ENCODE assay signal across 8 cellular contexts in the genomic region with DNA sequence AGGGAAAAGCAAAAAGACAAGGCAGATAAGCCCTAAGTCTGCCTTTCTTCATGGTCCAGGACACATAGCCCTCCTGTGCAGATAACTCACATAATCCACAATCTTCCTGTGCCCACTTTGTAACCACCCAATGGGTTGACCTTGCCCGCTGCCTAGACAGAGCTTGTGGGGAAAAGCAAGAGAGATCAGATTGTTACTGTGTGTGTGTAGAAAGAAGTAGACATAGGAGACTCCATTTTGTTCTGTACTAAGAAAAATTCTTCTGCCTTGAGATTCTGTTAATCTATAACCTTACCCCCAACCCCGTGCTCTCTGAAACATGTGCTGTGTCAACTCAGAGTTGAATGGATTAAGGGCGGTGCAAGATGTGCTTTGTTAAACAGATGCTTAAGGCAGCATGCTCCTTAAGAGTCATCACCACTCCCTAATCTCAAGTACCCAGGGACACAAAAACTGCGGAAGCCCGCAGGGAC. TPM values are rescaled to one million over a fixed set of nuclear protein-coding genes. Genes with fewer than 3 reads are reported as not detected.
DNase-seq lines count a peak whose midpoint lies in the region; ATAC-seq, FAIRE-seq and TF ChIP-seq lines count a peak whose summit lies in the region.
"Not testable (repeated sequence)": the region's sequence is repeated elsewhere in the genome, so short reads cannot be mapped to it uniquely, and the experiment has no call there.
"Had no signal": no experiment of that assay in that cellular context is flagged by ENCODE, and none has a peak within 500 bp of the region (broad histone marks: within the 10 kb centered on the region; RNA-seq: fewer than 3 reads in every experiment).

No MANE protein-coding gene starts in this region.

- H3K18ac ChIP-seq in IMR-90 (ENCODE audit: low read depth, low read length) (peak overlapping the region; percentile 86), H1 (ENCODE audit: extremely low read depth, low read length) (peak overlapping the region; percentile 88; the same call in 1 of the 2 replicates)
- not testable (repeated sequence) for H3K18ac ChIP-seq in trophoblast cell (ENCODE audit: low read length)

- peak overlapping the region; percentile 64 for H2AK5ac ChIP-seq in IMR-90 (ENCODE audit: low read depth, low read length)
- peak overlapping the region; percentile 11; the same call in 1 of the 2 replicates for H2AK5ac ChIP-seq in H1 (ENCODE audit: low read depth, low read length)
- not testable (repeated sequence) for H2AK5ac ChIP-seq in trophoblast cell (ENCODE audit: low read length)

- H3K23ac ChIP-seq in IMR-90 (ENCODE audit: low read depth, low read length): peak overlapping the region; percentile 68
- not testable (repeated sequence) for H3K23ac ChIP-seq in H1 (ENCODE audit: insufficient read length); trophoblast cell (ENCODE audit: low read length)

- not testable (repeated sequence) for TF ChIP-seq CTCF in IMR-90 (conservative IDR thresholded peaks at IDR 0.05; ENCODE audit: low read depth, low read length); H1 (IDR thresholded peaks at IDR 0.05; ENCODE audit: control extremely low read depth in 1 of 3, insufficient read depth in 1 of 3, low read depth in 1 of 3, low read length in 3 of 3)

- TF ChIP-seq RAD21 in IMR-90 (IDR thresholded peaks at IDR 0.05; ENCODE audit: low read length); H1 (IDR thresholded peaks at IDR 0.05 in 1 of 2, conservative IDR thresholded peaks at IDR 0.05 in 1 of 2; ENCODE audit: low read depth in 2 of 2, low read length in 2 of 2): not testable (repeated sequence)

- peak overlapping the region; percentile 79 for H3K27ac ChIP-seq in IMR-90 (ENCODE audit: insufficient read depth, low read length)
- H3K27ac ChIP-seq in H1 (ENCODE audit: low read depth, low read length): peak overlapping the region; percentile 81
- peak overlapping the region; percentile 20 for H3K27ac ChIP-seq in trophoblast cell (ENCODE audit: low read depth, low read length)

- peak overlapping the region; percentile 35 for H3K9ac ChIP-seq in ES-I3 (ENCODE audit: low read depth, low read length)
- 0 out of 2 replicates have a peak overlapping the region, but pooled peaks have one; percentile 16 for H3K9ac ChIP-seq in IMR-90 (ENCODE audit: low read depth, low read length)
- peak overlapping the region; percentile 46 for H3K9ac ChIP-seq in adipocyte (ENCODE audit: low read length)
- peak overlapping the region in 2 of 4 experiments; percentile 54 to 61; a peak in 5 of 7 replicates for H3K9ac ChIP-seq in H1 (replicated peaks in 1 of 4; ENCODE audit: extremely low read depth in 1 of 4, low read depth in 3 of 4, low read length in 3 of 4)
- H3K9ac ChIP-seq in iPS-15b (ENCODE audit: low read depth, low read length): peak overlapping the region; percentile 85
- H3K9ac ChIP-seq in trophoblast cell (ENCODE audit: low read length): not testable (repeated sequence)

- not testable (repeated sequence) for H3K79me2 ChIP-seq in H1 (ENCODE audit: control insufficient read depth in 1 of 2, insufficient read depth in 2 of 2, low read length in 2 of 2); trophoblast cell (ENCODE audit: control insufficient read depth, insufficient read depth, low read length, poor library complexity)

- H2BK120ac ChIP-seq in IMR-90 (ENCODE audit: low read depth, low read length): peak overlapping the region; percentile 96
- H2BK120ac ChIP-seq in H1 (replicated peaks; ENCODE audit: low read depth, low read length): peak overlapping the region; percentile 88
- not testable (repeated sequence) for H2BK120ac ChIP-seq in trophoblast cell (ENCODE audit: insufficient read depth, low read length, poor library complexity)

- FAIRE-seq in H1 (lab: Jason Lieb, UNC): not testable (repeated sequence)

- in situ Hi-C loops in IMR-90 (cut with MboI; ENCODE audit: low sequenced_read_pairs): not testable (repeated sequence)

- not testable (repeated sequence) for H3K36me3 ChIP-seq in ES-I3 (ENCODE audit: insufficient read depth, low read length); IMR-90 (ENCODE audit: control insufficient read depth, insufficient read depth, low read length); adipocyte (ENCODE audit: control insufficient read depth, insufficient read depth, low read length, severe bottlenecking); H1 (ENCODE audit: control insufficient read depth in 2 of 4, insufficient read depth in 4 of 4, low read length in 3 of 4); iPS-15b (ENCODE audit: control insufficient read depth, insufficient read depth, low read length); trophoblast cell (ENCODE audit: control insufficient read depth in 1 of 2, insufficient read depth in 2 of 2, low read length in 2 of 2)

- dilution Hi-C loops in IMR-90 (cut with HindIII; ENCODE audit: low sequenced_read_pairs, unreplicated experiment): not testable (repeated sequence)

- TF ChIP-seq POLR2A in IMR-90 (IDR thresholded peaks at IDR 0.05; ENCODE audit: low read depth, low read length); H1 (IDR thresholded peaks at IDR 0.05; ENCODE audit: control extremely low read depth in 1 of 2, low read depth in 2 of 2, low read length in 2 of 2): not testable (repeated sequence)

- peak overlapping the region; percentile 75 for H3K14ac ChIP-seq in IMR-90 (replicated peaks; ENCODE audit: low read depth, low read length)
- not testable (repeated sequence) for H3K14ac ChIP-seq in H1 (ENCODE audit: insufficient read length); trophoblast cell (ENCODE audit: low read length)

- peak overlapping the region; percentile 85 for H2BK5ac ChIP-seq in IMR-90 (ENCODE audit: low read depth, low read length, poor library complexity, severe bottlenecking)
- peak overlapping the region; percentile 62; the same call in 1 of the 2 replicates for H2BK5ac ChIP-seq in H1 (ENCODE audit: low read depth, low read length)
- H2BK5ac ChIP-seq in trophoblast cell (ENCODE audit: low read depth, low read length, poor library complexity): not testable (repeated sequence)

- not testable (repeated sequence) for H3K23me2 ChIP-seq in H1 (ENCODE audit: low read depth, low read length)

- peak overlapping the region; percentile 86; the same call in 2 of the 3 replicates for H2BK15ac ChIP-seq in IMR-90 (ENCODE audit: low read depth, low read length)
- not testable (repeated sequence) for H2BK15ac ChIP-seq in H1 (ENCODE audit: low read length)

- H3K4me2 ChIP-seq in IMR-90 (ENCODE audit: low read depth, low read length) (peak overlapping the region; percentile 30; the same call in 1 of the 2 replicates), H1 (ENCODE audit: insufficient read depth in 1 of 2, low read depth in 2 of 2, low read length in 2 of 2) (peak overlapping the region; percentile 38 to 58)
- H3K4me2 ChIP-seq in trophoblast cell (ENCODE audit: low read length): not testable (repeated sequence)

- H4K91ac ChIP-seq in IMR-90 (ENCODE audit: insufficient read depth, low read depth, low read length): peak overlapping the region; percentile 98
- H4K91ac ChIP-seq in H1 (replicated peaks; ENCODE audit: insufficient read length, low read length): peak overlapping the region; percentile 13
- H4K91ac ChIP-seq in trophoblast cell (ENCODE audit: low read depth, low read length): not testable (repeated sequence)

- H3K9me3 ChIP-seq in ES-I3 (ENCODE audit: control insufficient read depth, insufficient read depth, low read length); IMR-90 (ENCODE audit: control insufficient read depth, insufficient read depth, low read length); adipocyte (ENCODE audit: control insufficient read depth, low read length); H1 (ENCODE audit: insufficient read depth in 2 of 2, low read depth in 1 of 2, low read length in 1 of 2); iPS-15b (ENCODE audit: control insufficient read depth, insufficient read depth, low read length); trophoblast cell (ENCODE audit: insufficient read depth, low read depth, low read length): not testable (repeated sequence)

- not testable (repeated sequence) for BruUV-seq in IMR-90 (replicated peaks; lab: Mats Ljungman, UMichigan)

- not testable (repeated sequence) for TF ChIP-seq EP300 in H1 (IDR thresholded peaks at IDR 0.05; ENCODE audit: borderline replicate concordance in 1 of 2, low read depth in 2 of 2, low read length in 2 of 2)

- WGBS in IMR-90 (ENCODE audit: extremely low coverage in 2 of 2, insufficient read length in 1 of 2), 2 experiments: no CpG with 5 or more reads among the region's 5 CpGs
- WGBS in H1 (ENCODE audit: extremely low coverage in 1 of 2, insufficient coverage in 1 of 2, insufficient read length in 1 of 2, insufficient replicate concordance in 2 of 2, low coverage in 1 of 2, low lambda C conversion rate in 2 of 2, missing lambda C conversion rate in 1 of 2), 2 experiments: 35% methylated on average over 5 of the region's 5 CpGs; no CpG with 5 or more reads in 1 of the 2 experiments
- no CpG with 5 or more reads among the region's 5 CpGs for WGBS in trophoblast cell (ENCODE audit: extremely low coverage, insufficient coverage, insufficient read length)

- H2AFZ ChIP-seq in IMR-90 (replicated peaks; ENCODE audit: low read length, poor library complexity): peak overlapping the region; percentile 6
- peak overlapping the region; percentile 3; the same call in 1 of the 2 replicates for H2AFZ ChIP-seq in H1 (ENCODE audit: low read length)
- not testable (repeated sequence) for H2AFZ ChIP-seq in trophoblast cell (ENCODE audit: insufficient read depth, low read length, poor library complexity)

- peak overlapping the region; percentile 84 for H2AK9ac ChIP-seq in IMR-90 (replicated peaks; ENCODE audit: low read depth, low read length, poor library complexity)

- H4K5ac ChIP-seq in IMR-90 (ENCODE audit: low read depth, low read length) (peak overlapping the region; percentile 87), H1 (ENCODE audit: insufficient read length, low read depth, low read length) (peak overlapping the region; percentile 43)

- intact Hi-C loops in IMR-90 (cut with micrococcal nuclease): loop anchor here (10.0 kb wide), 1 partner anchor 371 kb away; no protein-coding TSS in a partner anchor

- peak overlapping the region; percentile 97 for H2BK12ac ChIP-seq in H1 (ENCODE audit: low read depth, low read length)
- H2BK12ac ChIP-seq in trophoblast cell (ENCODE audit: low read length): not testable (repeated sequence)

- not testable (repeated sequence) for H3K4me3 ChIP-seq in IMR-90 (ENCODE audit: insufficient read depth, low read depth, low read length); adipocyte (ENCODE audit: low read length); H1 (ENCODE audit: extremely low read depth in 1 of 4, insufficient read depth in 2 of 4, low read depth in 3 of 4, low read length in 4 of 4); trophoblast cell (ENCODE audit: low read depth, low read length)
- H3K4me3 ChIP-seq in iPS-15b (ENCODE audit: low read depth, low read length): peak overlapping the region; percentile 13

- H3K4ac ChIP-seq in IMR-90 (ENCODE audit: low read depth, low read length): peak overlapping the region; percentile 96
- H3K4ac ChIP-seq in H1 (replicated peaks; ENCODE audit: insufficient read length, low read depth, low read length); trophoblast cell (ENCODE audit: low read depth, low read length): not testable (repeated sequence)

- H2BK20ac ChIP-seq in IMR-90 (ENCODE audit: low read depth, low read length) (peak overlapping the region; percentile 88), H1 (ENCODE audit: low read length) (peak overlapping the region; percentile 2; the same call in 1 of the 2 replicates)

- CTCF ChIA-PET in IMR-90 (lab: Yijun Ruan, JAX) (interaction anchor here (0.7 kb wide), 1 partner anchor 15 kb away, joined by 4 read pairs; no protein-coding TSS in a partner anchor), H1 (lab: Charles Lee; ENCODE audit: partially characterized antibody) (interaction anchor here (1.2 to 1.7 kb wide), 2 partner anchors 109 to 189 kb away, joined by 3 to 6 read pairs; no protein-coding TSS in a partner anchor)

- H3K4me1 ChIP-seq in ES-I3 (ENCODE audit: insufficient read depth, low read length): peaks cover 20% of the 10 kb centered on the region
- H3K4me1 ChIP-seq in IMR-90 (ENCODE audit: control insufficient read depth, insufficient read depth, low read length); trophoblast cell (ENCODE audit: control insufficient read depth in 1 of 2, insufficient read depth in 2 of 2, low read length in 2 of 2): not testable (repeated sequence)
- peaks cover 15% of the 10 kb centered on the region for H3K4me1 ChIP-seq in adipocyte (ENCODE audit: control insufficient read depth, insufficient read depth, low read length)
- peaks cover 5 to 14% (median 12%) of the 10 kb centered on the region in 4 experiments; a peak in 6 of 7 replicates for H3K4me1 ChIP-seq in H1 (replicated peaks in 1 of 4; ENCODE audit: control insufficient read depth in 3 of 4, insufficient read depth in 4 of 4, low read length in 3 of 4)
- peaks cover 18% of the 10 kb centered on the region for H3K4me1 ChIP-seq in iPS-15b (ENCODE audit: control insufficient read depth, insufficient read depth, low read length)

- H3K56ac ChIP-seq in IMR-90 (ENCODE audit: extremely low read depth, insufficient read depth, low read length): peak overlapping the region; percentile 71
- H3K56ac ChIP-seq in H1 (replicated peaks; ENCODE audit: insufficient read length, low read depth, low read length): not testable (repeated sequence)

- peaks cover 13% of the 10 kb centered on the region; the same call in 1 of the 2 replicates for H3K9me1 ChIP-seq in IMR-90 (ENCODE audit: insufficient read depth, low read length)

- H4K20me1 ChIP-seq in IMR-90 (ENCODE audit: insufficient read depth, low read length); H1 (replicated peaks in 1 of 2; ENCODE audit: control insufficient read depth in 1 of 2, insufficient read depth in 2 of 2, low read length in 2 of 2): not testable (repeated sequence)

- POLR2A ChIA-PET in IMR-90 (lab: Charles Lee; ENCODE audit: unreplicated experiment): not testable (repeated sequence)
- POLR2A ChIA-PET in H1 (lab: Charles Lee; ENCODE audit: partially characterized antibody): interaction anchor here (1.1 kb wide), 1 partner anchor 9 kb away, joined by 3 read pairs; no protein-coding TSS in a partner anchor

- ATAC-seq in IMR-90 (ENCODE audit: low read depth): peak; percentile 6; the same call in 1 of the 2 replicates

- H4K8ac ChIP-seq in IMR-90 (ENCODE audit: low read depth in 2 of 2, low read length in 2 of 2): peak overlapping the region; percentile 45 to 77
- peak overlapping the region; percentile 35; the same call in 1 of the 2 replicates for H4K8ac ChIP-seq in H1 (ENCODE audit: extremely low read depth, insufficient read depth, low read length)
- not testable (repeated sequence) for H4K8ac ChIP-seq in trophoblast cell (ENCODE audit: low read depth, low read length)

- not testable (repeated sequence) for DNase-seq in IMR-90; adipocyte (ENCODE audit: low read depth); H1 (ENCODE audit: low read depth in 1 of 2, low spot score in 2 of 2)
- DNase-seq in mesenteric fat pad (ENCODE audit: low spot score) (peak; percentile 30), trophoblast cell (peak; percentile 18 to 21)

- H3K79me1 ChIP-seq in IMR-90 (ENCODE audit: low read depth in 1 of 2, low read length in 2 of 2); H1 (ENCODE audit: low read depth, low read length); trophoblast cell (ENCODE audit: low read length): not testable (repeated sequence)

- not testable (repeated sequence) for H3K27me3 ChIP-seq in IMR-90 (ENCODE audit: control insufficient read depth, insufficient read depth, low read length); adipocyte (replicated peaks; ENCODE audit: control insufficient read depth, insufficient read depth, low read length); H1 (replicated peaks in 1 of 4; ENCODE audit: control insufficient read depth in 3 of 4, extremely low read depth in 1 of 4, insufficient read depth in 3 of 4, low read length in 3 of 4); iPS-15b (ENCODE audit: control insufficient read depth, insufficient read depth, low read length); trophoblast cell (ENCODE audit: insufficient read depth, low read length)

- not testable (repeated sequence) for H4K12ac ChIP-seq in trophoblast cell (ENCODE audit: low read depth, low read length)

RNA-seq across cellular contexts. Expression of a gene that starts 15.6 kb away (rescaled TPM):
- 78.5 and 91.9 TPM in 2 replicates for total RNA-seq in IMR-90 (2012; rRNA removed)
- polyA plus RNA-seq in IMR-90 (2012; rRNA removed): 31.4 and 33.6 TPM in 2 replicates
- polyA plus RNA-seq in IMR-90 (2012; cell fraction: cytosol; rRNA removed): 10.6 and 11.3 TPM in 2 replicates
- 6.3 and 19.7 TPM in 2 replicates for polyA plus RNA-seq in IMR-90 (2012; cell fraction: nucleus; rRNA removed; ENCODE audit: low replicate concordance)
- 36.8 and 37.3 TPM in 2 replicates for total RNA-seq in H1 (2021; fragmentation: NEBNext Ultra II Directional; extraction: Animal tissue kit (Norgen Biotek cat#: 25700))
- polyA plus RNA-seq in H1 (2011; rRNA removed): 9.4 and 12.5 TPM in 2 replicates
- polyA plus RNA-seq in H1 (2011; cell fraction: cytosol; rRNA removed): 10.6 TPM
- 18.0 TPM for polyA plus RNA-seq in H1 (2011; cell fraction: nucleus; rRNA removed)
- polyA plus RNA-seq in H1 (2012, experiment 1 of 2): 16.0 to 24.7 TPM (median 18.6 TPM) in 4 replicates
- 2.1 TPM for polyA plus RNA-seq in H1 (2012, experiment 2 of 2)
- polyA plus RNA-seq in H1 (2013, experiment 1 of 2): 24.4 TPM
- polyA plus RNA-seq in H1 (2013, experiment 2 of 2): 20.8 TPM
- 33.9 and 45.6 TPM in 2 replicates for polyA minus RNA-seq in H1 (2011; rRNA and poly(A)+ RNA removed)
- polyA minus RNA-seq in H1 (2011; cell fraction: cytosol; rRNA and poly(A)+ RNA removed): 16.4 TPM
- polyA minus RNA-seq in H1 (2011; cell fraction: nucleus; rRNA and poly(A)+ RNA removed): 41.2 TPM
- not detected for total RNA-seq in mesenteric fat pad
- 3.6 TPM in 2 replicates for polyA plus RNA-seq in trophoblast cell (2013)
- total RNA-seq: Right ventricle myocardium inferior had no signal

RNA-seq across cellular contexts. Expression of a gene that starts 27.5 kb away (rescaled TPM):
- total RNA-seq in IMR-90 (2012; rRNA removed) (13.1 and 15.2 TPM in 2 replicates), mesenteric fat pad (9.7 TPM)
- polyA plus RNA-seq in IMR-90 (2012; rRNA removed) (16.3 and 18.3 TPM in 2 replicates), H1 (2011; rRNA removed) (16.2 and 17.0 TPM in 2 replicates)
- polyA plus RNA-seq in IMR-90 (2012; cell fraction: cytosol; rRNA removed): 13.6 and 18.8 TPM in 2 replicates
- polyA plus RNA-seq in IMR-90 (2012; cell fraction: nucleus; rRNA removed; ENCODE audit: low replicate concordance): 11.6 and 16.9 TPM in 2 replicates
- total RNA-seq in H1 (2021; fragmentation: NEBNext Ultra II Directional; extraction: Animal tissue kit (Norgen Biotek cat#: 25700)): 7.5 and 8.3 TPM in 2 replicates
- 13.6 TPM for polyA plus RNA-seq in H1 (2011; cell fraction: cytosol; rRNA removed)
- 13.9 TPM for polyA plus RNA-seq in H1 (2011; cell fraction: nucleus; rRNA removed)
- polyA plus RNA-seq in H1 (2012, experiment 1 of 2): 8.6 to 10.1 TPM (median 9.8 TPM) in 4 replicates
- 13.8 TPM for polyA plus RNA-seq in H1 (2012, experiment 2 of 2)
- 6.9 TPM for polyA plus RNA-seq in H1 (2013, experiment 1 of 2)
- polyA plus RNA-seq in H1 (2013, experiment 2 of 2): 6.4 TPM
- polyA minus RNA-seq in H1 (2011; rRNA and poly(A)+ RNA removed): 7.0 and 8.7 TPM in 2 replicates
- 3.7 TPM for polyA minus RNA-seq in H1 (2011; cell fraction: cytosol; rRNA and poly(A)+ RNA removed)
- 15.0 TPM for polyA minus RNA-seq in H1 (2011; cell fraction: nucleus; rRNA and poly(A)+ RNA removed)
- 5.9 and 6.2 TPM in 2 replicates for polyA plus RNA-seq in trophoblast cell (2013)

RNA-seq across cellular contexts. Expression of a gene that starts 48.9 kb away (rescaled TPM):
- total RNA-seq in IMR-90 (2012; rRNA removed) (29.9 and 35.3 TPM in 2 replicates), mesenteric fat pad (36.4 TPM)
- polyA plus RNA-seq in IMR-90 (2012; rRNA removed) (22.0 and 24.4 TPM in 2 replicates), H1 (2011; rRNA removed) (25.8 and 35.2 TPM in 2 replicates)
- 13.5 and 14.3 TPM in 2 replicates for polyA plus RNA-seq in IMR-90 (2012; cell fraction: cytosol; rRNA removed)
- 12.7 and 17.4 TPM in 2 replicates for polyA plus RNA-seq in IMR-90 (2012; cell fraction: nucleus; rRNA removed; ENCODE audit: low replicate concordance)
- 84.6 and 89.8 TPM in 2 replicates for total RNA-seq in H1 (2021; fragmentation: NEBNext Ultra II Directional; extraction: Animal tissue kit (Norgen Biotek cat#: 25700))
- 50.7 TPM for polyA plus RNA-seq in H1 (2011; cell fraction: cytosol; rRNA removed)
- polyA plus RNA-seq in H1 (2011; cell fraction: nucleus; rRNA removed): 22.9 TPM
- 54.7 to 75.5 TPM (median 65.5 TPM) in 4 replicates for polyA plus RNA-seq in H1 (2012, experiment 1 of 2)
- polyA plus RNA-seq in H1 (2012, experiment 2 of 2): 15.6 TPM
- 239 TPM for polyA plus RNA-seq in H1 (2013, experiment 1 of 2)
- polyA plus RNA-seq in H1 (2013, experiment 2 of 2): 353 TPM
- 17.4 and 17.5 TPM in 2 replicates for polyA minus RNA-seq in H1 (2011; rRNA and poly(A)+ RNA removed)
- polyA minus RNA-seq in H1 (2011; cell fraction: cytosol; rRNA and poly(A)+ RNA removed): 77.8 TPM
- polyA minus RNA-seq in H1 (2011; cell fraction: nucleus; rRNA and poly(A)+ RNA removed): 26.3 TPM
- polyA plus RNA-seq in trophoblast cell (2013): 122 and 124 TPM in 2 replicates

RNA-seq across cellular contexts. Expression of a gene that starts 50.0 kb away (rescaled TPM):
- total RNA-seq in IMR-90 (2012; rRNA removed) (41.2 and 46.4 TPM in 2 replicates), mesenteric fat pad (42.1 TPM)
- polyA plus RNA-seq in IMR-90 (2012; rRNA removed) (29.3 and 34.5 TPM in 2 replicates), H1 (2011; rRNA removed) (38.0 and 76.1 TPM in 2 replicates)
- polyA plus RNA-seq in IMR-90 (2012; cell fraction: cytosol; rRNA removed): 4.9 and 8.1 TPM in 2 replicates
- polyA plus RNA-seq in IMR-90 (2012; cell fraction: nucleus; rRNA removed; ENCODE audit: low replicate concordance): 1.7 and 22.0 TPM in 2 replicates
- 97.3 and 98.3 TPM in 2 replicates for total RNA-seq in H1 (2021; fragmentation: NEBNext Ultra II Directional; extraction: Animal tissue kit (Norgen Biotek cat#: 25700))
- 83.5 TPM for polyA plus RNA-seq in H1 (2011; cell fraction: cytosol; rRNA removed)
- 9.1 TPM for polyA plus RNA-seq in H1 (2011; cell fraction: nucleus; rRNA removed)
- 46.7 to 87.4 TPM (median 54.3 TPM) in 4 replicates for polyA plus RNA-seq in H1 (2012, experiment 1 of 2)
- polyA plus RNA-seq in H1 (2012, experiment 2 of 2): 24.8 TPM
- polyA plus RNA-seq in H1 (2013, experiment 1 of 2): 82.2 TPM
- 87.4 TPM for polyA plus RNA-seq in H1 (2013, experiment 2 of 2)
- 48.4 and 57.5 TPM in 2 replicates for polyA minus RNA-seq in H1 (2011; rRNA and poly(A)+ RNA removed)
- 63.6 TPM for polyA minus RNA-seq in H1 (2011; cell fraction: cytosol; rRNA and poly(A)+ RNA removed)
- 46.1 TPM for polyA minus RNA-seq in H1 (2011; cell fraction: nucleus; rRNA and poly(A)+ RNA removed)
- 58.8 and 59.6 TPM in 2 replicates for polyA plus RNA-seq in trophoblast cell (2013)

Comparison
In these comparisons a context has a peak if more than half of its experiments do, and no peak if none do; other contexts are left out.
1. H3K27ac ChIP-seq: peak in every context shown above with its lines; median percentile 81 in H1; 79 in IMR-90; 20 in trophoblast cell.
2. RNA of a gene that starts 15.6 kb away (total RNA-seq): 78.5 to 91.9 TPM in IMR-90 and 36.8 to 37.3 TPM in H1; not detected in mesenteric fat pad (single experiment); every median in the first group is over 10 times any median in the second.